Comparison of ENCODE assay signal across 33 cellular contexts in genomic region chr7:94957041-94957440, GRCh38. TPM values are rescaled to one million over a fixed set of nuclear protein-coding genes. Genes with fewer than 3 reads are reported as not detected.
"Had no signal": no experiment of that assay in that cellular context is flagged by ENCODE, and none has a peak within 500 bp of the region (broad histone marks: within the 10 kb centered on the region; RNA-seq: fewer than 3 reads in every experiment).

No MANE protein-coding gene starts in this region.

- H3K36me3 Mint-ChIP-seq: activated naive CD8-positive, alpha-beta T cell had no signal

- H3K9me3 ChIP-seq: esophagus muscularis mucosa, gastroesophageal sphincter had no signal

- ATAC-seq: activated CD4-positive, CD25-positive, alpha-beta regulatory T cell treated with anti-CD3 and anti-CD28 coated beads, Interleukin-2, amount 50 U/mL, for 24 hours; activated CD8-positive, alpha-beta T cell treated with anti-CD3 and anti-CD28 coated beads for 36 hours; activated T-cell treated with anti-CD3 and anti-CD28 coated beads, Interleukin-2, amount 50 U/mL, for 4 hours; activated T-helper 17 cell treated with anti-CD3 and anti-CD28 coated beads, Interleukin-2, amount 50 U/mL, for 72 hours; effector memory CD8-positive, alpha-beta T cell; foreskin keratinocyte; gastroesophageal sphincter; T-helper 17 cell had no signal

- H3K4me3 ChIP-seq: coronary artery, dorsolateral prefrontal cortex, esophagus muscularis mucosa, gastroesophageal sphincter had no signal

- H3K4me1 Mint-ChIP-seq: activated B cell treated with CpG ODN at 0.5 μM for 24 hours; activated T-helper 17 cell treated with anti-CD3 and anti-CD28 coated beads, Interleukin-2, amount 50 U/mL, for 72 hours; central memory CD8-positive, alpha-beta T cell; T-helper 17 cell had no signal

- H3K27ac Mint-ChIP-seq: activated B cell treated with CpG ODN at 0.5 μM for 24 hours; activated CD8-positive, alpha-beta T cell treated with anti-CD3 and anti-CD28 coated beads for 36 hours; activated naive CD8-positive, alpha-beta T cell; activated T-helper 17 cell treated with anti-CD3 and anti-CD28 coated beads, Interleukin-2, amount 50 U/mL, for 72 hours; dendritic cell treated with granulocyte-macrophage colony-stimulating factor and Interleukin-4, amounts not matched to agents 40 ng/mL and 50 ng/mL, for 4 days; effector memory CD8-positive, alpha-beta T cell; T-helper 17 cell; T-helper 2 cell treated with Interferon-gamma antibody and Interleukin-4, amounts not matched to agents 5 μg/mL and 100 μg/mL, for 36 hours had no signal

- H3K27me3 ChIP-seq: brain microvascular endothelial cell, dorsolateral prefrontal cortex, esophagus muscularis mucosa, foreskin keratinocyte, gastroesophageal sphincter had no signal

- H3K27ac ChIP-seq: brain microvascular endothelial cell, coronary artery, dorsolateral prefrontal cortex, esophagus muscularis mucosa, foreskin keratinocyte, gastroesophageal sphincter, WERI-Rb-1 had no signal

- H3K36me3 ChIP-seq: brain microvascular endothelial cell, esophagus muscularis mucosa, gastroesophageal sphincter, WERI-Rb-1 had no signal

- DNase-seq: activated B cell treated with CpG ODN at 0.5 μM for 24 hours; activated CD4-positive, alpha-beta T cell treated with anti-CD3 and anti-CD28 coated beads for 48 hours; activated CD4-positive, alpha-beta T cell treated with anti-CD3 and anti-CD28 coated beads, Interleukin-2, amount 50 U/mL, for 1 hour; activated CD4-positive, alpha-beta T cell treated with anti-CD3 and anti-CD28 coated beads, Interleukin-2, amount 50 U/mL, for 48 hours; activated CD8-positive, alpha-beta memory T cell treated with anti-CD3 and anti-CD28 coated beads for 24 hours; activated CD8-positive, alpha-beta T cell treated with anti-CD3 and anti-CD28 coated beads for 36 hours; activated effector memory CD4-positive, alpha-beta T cell treated with Interleukin-2 at 50 U/mL for 16 hours; activated gamma-delta T cell treated with Interleukin-2 at 50 U/mL for 16 hours; activated naive CD4-positive, alpha-beta T cell treated with anti-CD3 and anti-CD28 coated beads, Interleukin-2, amount 50 U/mL, for 16 hours; activated naive CD4-positive, alpha-beta T cell treated with Interleukin-2 at 50 U/mL for 16 hours; activated T-cell treated with anti-CD3 and anti-CD28 coated beads, Interleukin-2, amount 50 U/mL, for 4 hours; amniotic stem cell; anterior cingulate cortex; brain microvascular endothelial cell; dorsolateral prefrontal cortex; effector memory CD8-positive, alpha-beta T cell; erythroblast; foreskin keratinocyte; T-helper 1 cell; T-helper 17 cell; T1000; WERI-Rb-1 had no signal

- H3K4me3 Mint-ChIP-seq: activated B cell treated with CpG ODN at 0.5 μM for 24 hours; activated CD8-positive, alpha-beta T cell treated with anti-CD3 and anti-CD28 coated beads for 36 hours; activated naive CD8-positive, alpha-beta T cell; activated T-cell treated with anti-CD3 and anti-CD28 coated beads, Interleukin-2, amount 50 U/mL, for 4 hours; activated T-helper 17 cell treated with anti-CD3 and anti-CD28 coated beads, Interleukin-2, amount 50 U/mL, for 72 hours; central memory CD8-positive, alpha-beta T cell; dendritic cell treated with granulocyte-macrophage colony-stimulating factor and Interleukin-4, amounts not matched to agents 40 ng/mL and 50 ng/mL, for 4 days; effector memory CD8-positive, alpha-beta T cell; T-helper 17 cell; T-helper 2 cell treated with Interferon-gamma antibody and Interleukin-4, amounts not matched to agents 5 μg/mL and 100 μg/mL, for 36 hours had no signal

- H3K27me3 Mint-ChIP-seq: activated B cell treated with CpG ODN at 0.5 μM for 24 hours; activated CD8-positive, alpha-beta T cell treated with anti-CD3 and anti-CD28 coated beads for 36 hours; activated naive CD8-positive, alpha-beta T cell; activated T-helper 17 cell treated with anti-CD3 and anti-CD28 coated beads, Interleukin-2, amount 50 U/mL, for 72 hours; central memory CD8-positive, alpha-beta T cell; dendritic cell treated with granulocyte-macrophage colony-stimulating factor and Interleukin-4, amounts not matched to agents 40 ng/mL and 50 ng/mL, for 4 days; effector memory CD8-positive, alpha-beta T cell; T-helper 17 cell had no signal

- H3K9me3 Mint-ChIP-seq: activated T-cell treated with anti-CD3 and anti-CD28 coated beads, Interleukin-2, amount 50 U/mL, for 4 hours; dendritic cell treated with granulocyte-macrophage colony-stimulating factor and Interleukin-4, amounts not matched to agents 40 ng/mL and 50 ng/mL, for 4 days; effector memory CD8-positive, alpha-beta T cell; T-helper 2 cell treated with Interferon-gamma antibody and Interleukin-4, amounts not matched to agents 5 μg/mL and 100 μg/mL, for 36 hours had no signal

- H3K4me1 ChIP-seq: foreskin keratinocyte had no signal

- FAIRE-seq: astrocyte, bronchial epithelial cell had no signal

RNA-seq across cellular contexts. Expression of gene PPP1R9A, which starts 49.6 kb away (rescaled TPM):
- total RNA-seq: activated T-helper 17 cell treated with anti-CD3 and anti-CD28 coated beads, Interleukin-2, amount 50 U/mL, for 72 hours; foreskin keratinocyte had no signal
